25 cellular contexts compared by ENCODE assay signal in the genomic region with DNA sequence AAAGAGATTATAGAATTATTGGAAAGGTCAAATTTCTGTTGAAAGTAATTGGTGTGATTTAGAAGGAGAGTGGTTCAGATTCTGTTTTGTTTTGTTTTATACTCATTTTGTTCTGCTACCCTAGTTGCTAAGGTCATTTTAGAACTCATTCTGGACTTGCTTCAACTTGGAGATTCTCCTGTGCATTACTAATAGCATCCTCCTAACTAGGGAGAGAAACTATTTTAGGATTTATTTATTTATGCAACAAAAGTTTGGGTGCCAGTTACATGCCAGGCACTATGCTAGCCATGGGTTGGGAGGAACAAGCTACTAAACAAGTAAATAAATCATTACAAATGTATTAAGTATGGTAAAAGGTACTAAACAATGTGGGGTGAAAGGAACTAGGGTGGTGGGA.
"Had no signal": no experiment of that assay in that cellular context is flagged by ENCODE, and none has a peak within 500 bp of the region (broad histone marks: within the 10 kb centered on the region; RNA-seq: fewer than 3 reads in every experiment).

No MANE protein-coding gene starts in this region.

- H3K36me3 ChIP-seq: breast epithelium, colonic mucosa, left lung, thyroid gland, upper lobe of right lung had no signal

- H3K4me1 Mint-ChIP-seq: activated naive CD8-positive, alpha-beta T cell treated with anti-CD3 and anti-CD28 coated beads, Interleukin-2, amount 10 ng/mL, durations not matched to agents 7 days and 5 days; immature natural killer cell; naive B cell had no signal

- H3K27ac Mint-ChIP-seq: activated naive CD4-positive, alpha-beta T cell treated with anti-CD3 and anti-CD28 coated beads for 36 hours; activated naive CD8-positive, alpha-beta T cell treated with anti-CD3 and anti-CD28 coated beads, Interleukin-2, amount 10 ng/mL, durations not matched to agents 7 days and 5 days; activated T-cell treated with anti-CD3 and anti-CD28 coated beads, Interleukin-2, amount 50 U/mL, for 72 hours; effector memory CD8-positive, alpha-beta T cell; immature natural killer cell had no signal

- H3K4me3 ChIP-seq: breast epithelium, colonic mucosa, dorsolateral prefrontal cortex, esophagus squamous epithelium, left lung, lung, thyroid gland, upper lobe of right lung had no signal

- H3K27me3 ChIP-seq: breast epithelium, colonic mucosa, dorsolateral prefrontal cortex, esophagus squamous epithelium, foreskin keratinocyte, left lung, thyroid gland, upper lobe of right lung had no signal

- H3K9me3 Mint-ChIP-seq: activated naive CD4-positive, alpha-beta T cell treated with anti-CD3 and anti-CD28 coated beads for 36 hours; activated naive CD8-positive, alpha-beta T cell treated with anti-CD3 and anti-CD28 coated beads, Interleukin-2, amount 10 ng/mL, durations not matched to agents 7 days and 5 days; activated T-cell treated with anti-CD3 and anti-CD28 coated beads, Interleukin-2, amount 50 U/mL, for 72 hours; effector memory CD8-positive, alpha-beta T cell had no signal

- H3K36me3 Mint-ChIP-seq: activated naive CD8-positive, alpha-beta T cell treated with anti-CD3 and anti-CD28 coated beads, Interleukin-2, amount 10 ng/mL, durations not matched to agents 7 days and 5 days; immature natural killer cell; naive B cell had no signal

- H3K4me1 ChIP-seq: colonic mucosa, left lung had no signal

- H3K4me3 Mint-ChIP-seq: activated naive CD4-positive, alpha-beta T cell treated with anti-CD3 and anti-CD28 coated beads for 36 hours; activated naive CD8-positive, alpha-beta T cell treated with anti-CD3 and anti-CD28 coated beads, Interleukin-2, amount 10 ng/mL, durations not matched to agents 7 days and 5 days; activated T-cell treated with anti-CD3 and anti-CD28 coated beads, Interleukin-2, amount 50 U/mL, for 72 hours; effector memory CD8-positive, alpha-beta T cell; immature natural killer cell; naive B cell; neural crest cell had no signal

- DNase-seq: activated CD4-positive, alpha-beta T cell treated with anti-CD3 and anti-CD28 coated beads, Interleukin-2, amount 50 U/mL, for 48 hours; activated effector memory CD4-positive, alpha-beta T cell treated with Interleukin-2 at 50 U/mL for 16 hours; activated naive CD4-positive, alpha-beta T cell treated with anti-CD3 and anti-CD28 coated beads for 36 hours; activated naive CD8-positive, alpha-beta T cell treated with anti-CD3 and anti-CD28 coated beads, Interleukin-2, amount 10 ng/mL, durations not matched to agents 7 days and 5 days; activated T-cell treated with anti-CD3 and anti-CD28 coated beads, Interleukin-2, amount 50 U/mL, for 72 hours; amniotic stem cell; colonic mucosa; dorsolateral prefrontal cortex; effector memory CD8-positive, alpha-beta T cell; esophagus squamous epithelium; foreskin keratinocyte; immature natural killer cell; left lung; naive B cell; occipital lobe; posterior cingulate gyrus; stimulated activated CD4-positive, alpha-beta T cell treated with anti-CD3 and anti-CD28 coated beads, Interleukin-4, amount 100 ng/mL, for 24 hours; stimulated activated naive CD4-positive, alpha-beta T cell treated with Interleukin-2 at 50 U/mL for 16 hours; T-helper 1 cell; thyroid gland; upper lobe of right lung had no signal

- H3K27ac ChIP-seq: breast epithelium, colonic mucosa, foreskin keratinocyte, left lung, thyroid gland, upper lobe of right lung had no signal

- FAIRE-seq: TTC549 had no signal

- H3K9me3 ChIP-seq: breast epithelium, colonic mucosa, esophagus squamous epithelium, thyroid gland, upper lobe of right lung had no signal

- ATAC-seq: activated T-cell treated with anti-CD3 and anti-CD28 coated beads, Interleukin-2, amount 50 U/mL, for 72 hours; effector memory CD8-positive, alpha-beta T cell; foreskin keratinocyte; left lung; upper lobe of right lung had no signal
